Comparison of ENCODE assay signal across 27 cellular contexts in genomic region chr14:101049942-101050341, GRCh38.
"Had no signal": no experiment of that assay in that cellular context is flagged by ENCODE, and none has a peak within 500 bp of the region (broad histone marks: within the 10 kb centered on the region; RNA-seq: fewer than 3 reads in every experiment).

No MANE protein-coding gene starts in this region.

- DNase-seq: activated B cell treated with CpG ODN at 0.5 μM for 24 hours; activated CD4-positive, alpha-beta T cell treated with anti-CD3 and anti-CD28 coated beads for 48 hours; activated CD4-positive, alpha-beta T cell treated with anti-CD3 and anti-CD28 coated beads, Interleukin-2, amount 50 U/mL, for 1 hour; activated CD4-positive, alpha-beta T cell treated with anti-CD3 and anti-CD28 coated beads, Interleukin-2, amount 50 U/mL, for 48 hours; activated CD8-positive, alpha-beta memory T cell treated with anti-CD3 and anti-CD28 coated beads, Interleukin-2, amount 10 ng/mL, durations not matched to agents 7 days and 5 days; activated CD8-positive, alpha-beta memory T cell treated with anti-CD3 and anti-CD28 coated beads, Interleukin-2, amount 50 U/mL, for 4 hours; activated CD8-positive, alpha-beta T cell treated with anti-CD3 and anti-CD28 coated beads, Interleukin-2, amount 10 ng/mL, durations not matched to agents 7 days and 5 days; activated effector memory CD4-positive, alpha-beta T cell treated with anti-CD3 and anti-CD28 coated beads, Interleukin-2, amount 50 U/mL, for 16 hours; activated naive CD4-positive, alpha-beta T cell treated with anti-CD3 and anti-CD28 coated beads for 36 hours; activated naive CD8-positive, alpha-beta T cell treated with anti-CD3 and anti-CD28 coated beads, Interleukin-2, amount 10 ng/mL, durations not matched to agents 7 days and 5 days; activated T-cell treated with anti-CD3 and anti-CD28 coated beads, Interleukin-2, amount 50 U/mL, for 1 hour; activated T-cell treated with anti-CD3 and anti-CD28 coated beads, Interleukin-2, amount 50 U/mL, for 48 hours; brain microvascular endothelial cell; dorsolateral prefrontal cortex; effector memory CD4-positive, alpha-beta T cell; endodermal cell; foreskin fibroblast; T-helper 17 cell; T1000; WERI-Rb-1 had no signal

- H3K4me3 ChIP-seq: coronary artery, dorsolateral prefrontal cortex had no signal

- H3K36me3 Mint-ChIP-seq: activated CD8-positive, alpha-beta memory T cell treated with anti-CD3 and anti-CD28 coated beads, Interleukin-2, amount 10 ng/mL, durations not matched to agents 7 days and 5 days; activated naive CD4-positive, alpha-beta T cell treated with anti-CD3 and anti-CD28 coated beads, Interleukin-2, amount 50 U/mL, for 24 hours; activated naive CD8-positive, alpha-beta T cell treated with anti-CD3 and anti-CD28 coated beads, Interleukin-2, amount 10 ng/mL, durations not matched to agents 7 days and 5 days had no signal

- H3K27ac Mint-ChIP-seq: activated B cell treated with CpG ODN at 0.5 μM for 24 hours; activated CD8-positive, alpha-beta memory T cell treated with anti-CD3 and anti-CD28 coated beads, Interleukin-2, amount 10 ng/mL, durations not matched to agents 7 days and 5 days; activated CD8-positive, alpha-beta T cell treated with anti-CD3 and anti-CD28 coated beads, Interleukin-2, amount 10 ng/mL, durations not matched to agents 7 days and 5 days; activated naive CD4-positive, alpha-beta T cell treated with anti-CD3 and anti-CD28 coated beads for 36 hours; activated naive CD4-positive, alpha-beta T cell treated with anti-CD3 and anti-CD28 coated beads, Interleukin-2, amount 50 U/mL, for 24 hours; activated naive CD8-positive, alpha-beta T cell treated with anti-CD3 and anti-CD28 coated beads, Interleukin-2, amount 10 ng/mL, durations not matched to agents 7 days and 5 days; activated T-helper 1 cell treated with anti-CD3 and anti-CD28 coated beads, Interleukin-12 subunit alpha, Interleukin-12 subunit beta, Interleukin-2, Interleukin-4 antibody, amounts not matched to agents 30 ng/mL and 10 ng/mL and 1 ng/mL, durations not matched to agents 14 hours and 24 hours and 36 hours; activated T-helper 2 cell treated with anti-CD3 and anti-CD28 coated beads, Interferon-gamma antibody, Interleukin-2, Interleukin-4, amounts not matched to agents 10 μg/mL and 5 μg/mL and 100 μg/mL, durations not matched to agents 14 hours and 24 hours and 36 hours; dendritic cell treated with granulocyte-macrophage colony-stimulating factor and Interleukin-4, amounts not matched to agents 40 ng/mL and 50 ng/mL, for 4 days; endodermal cell; T-helper 17 cell; T-helper 2 cell treated with Interferon-gamma antibody and Interleukin-4, amounts not matched to agents 5 μg/mL and 100 μg/mL, for 36 hours had no signal

- H3K27ac ChIP-seq: brain microvascular endothelial cell, coronary artery, dorsolateral prefrontal cortex, WERI-Rb-1 had no signal

- H3K9me3 Mint-ChIP-seq: activated B cell treated with CpG ODN at 0.5 μM for 24 hours; activated naive CD4-positive, alpha-beta T cell treated with anti-CD3 and anti-CD28 coated beads for 36 hours; activated naive CD4-positive, alpha-beta T cell treated with anti-CD3 and anti-CD28 coated beads, Interleukin-2, amount 50 U/mL, for 24 hours; activated naive CD8-positive, alpha-beta T cell treated with anti-CD3 and anti-CD28 coated beads, Interleukin-2, amount 10 ng/mL, durations not matched to agents 7 days and 5 days; activated T-helper 1 cell treated with anti-CD3 and anti-CD28 coated beads, Interleukin-12 subunit alpha, Interleukin-12 subunit beta, Interleukin-2, Interleukin-4 antibody, amounts not matched to agents 30 ng/mL and 10 ng/mL and 1 ng/mL, durations not matched to agents 14 hours and 24 hours and 36 hours; activated T-helper 2 cell treated with anti-CD3 and anti-CD28 coated beads, Interferon-gamma antibody, Interleukin-2, Interleukin-4, amounts not matched to agents 10 μg/mL and 5 μg/mL and 100 μg/mL, durations not matched to agents 14 hours and 24 hours and 36 hours; central memory CD8-positive, alpha-beta T cell; dendritic cell treated with granulocyte-macrophage colony-stimulating factor and Interleukin-4, amounts not matched to agents 40 ng/mL and 50 ng/mL, for 4 days; T-helper 2 cell treated with Interferon-gamma antibody and Interleukin-4, amounts not matched to agents 5 μg/mL and 100 μg/mL, for 36 hours had no signal

- H3K27me3 ChIP-seq: brain microvascular endothelial cell had no signal

- H3K4me3 Mint-ChIP-seq: activated B cell treated with CpG ODN at 0.5 μM for 24 hours; activated CD8-positive, alpha-beta memory T cell treated with anti-CD3 and anti-CD28 coated beads, Interleukin-2, amount 10 ng/mL, durations not matched to agents 7 days and 5 days; activated CD8-positive, alpha-beta T cell treated with anti-CD3 and anti-CD28 coated beads, Interleukin-2, amount 10 ng/mL, durations not matched to agents 7 days and 5 days; activated naive CD4-positive, alpha-beta T cell treated with anti-CD3 and anti-CD28 coated beads for 36 hours; activated naive CD4-positive, alpha-beta T cell treated with anti-CD3 and anti-CD28 coated beads, Interleukin-2, amount 50 U/mL, for 24 hours; activated naive CD8-positive, alpha-beta T cell treated with anti-CD3 and anti-CD28 coated beads, Interleukin-2, amount 10 ng/mL, durations not matched to agents 7 days and 5 days; activated T-helper 1 cell treated with anti-CD3 and anti-CD28 coated beads, Interleukin-12 subunit alpha, Interleukin-12 subunit beta, Interleukin-2, Interleukin-4 antibody, amounts not matched to agents 30 ng/mL and 10 ng/mL and 1 ng/mL, durations not matched to agents 14 hours and 24 hours and 36 hours; central memory CD8-positive, alpha-beta T cell; dendritic cell treated with granulocyte-macrophage colony-stimulating factor and Interleukin-4, amounts not matched to agents 40 ng/mL and 50 ng/mL, for 4 days; endodermal cell; T-helper 17 cell; T-helper 2 cell treated with Interferon-gamma antibody and Interleukin-4, amounts not matched to agents 5 μg/mL and 100 μg/mL, for 36 hours had no signal

- H3K4me1 Mint-ChIP-seq: activated B cell treated with CpG ODN at 0.5 μM for 24 hours; activated CD8-positive, alpha-beta memory T cell treated with anti-CD3 and anti-CD28 coated beads, Interleukin-2, amount 10 ng/mL, durations not matched to agents 7 days and 5 days; activated naive CD4-positive, alpha-beta T cell treated with anti-CD3 and anti-CD28 coated beads, Interleukin-2, amount 50 U/mL, for 24 hours; activated naive CD8-positive, alpha-beta T cell treated with anti-CD3 and anti-CD28 coated beads, Interleukin-2, amount 10 ng/mL, durations not matched to agents 7 days and 5 days; central memory CD8-positive, alpha-beta T cell; endodermal cell; T-helper 17 cell had no signal

- H3K27me3 Mint-ChIP-seq: activated B cell treated with CpG ODN at 0.5 μM for 24 hours; activated CD8-positive, alpha-beta memory T cell treated with anti-CD3 and anti-CD28 coated beads, Interleukin-2, amount 10 ng/mL, durations not matched to agents 7 days and 5 days; activated naive CD4-positive, alpha-beta T cell treated with anti-CD3 and anti-CD28 coated beads, Interleukin-2, amount 50 U/mL, for 24 hours; dendritic cell treated with granulocyte-macrophage colony-stimulating factor and Interleukin-4, amounts not matched to agents 40 ng/mL and 50 ng/mL, for 4 days had no signal

- H3K36me3 ChIP-seq: WERI-Rb-1 had no signal
